12 cellular contexts compared by ENCODE assay signal in genomic region chr12:75954076-75954475, GRCh38.
DNase-seq lines count a peak whose midpoint lies in the region; ATAC-seq lines count a peak whose summit lies in the region.
"Had no signal": no experiment of that assay in that cellular context is flagged by ENCODE, and none has a peak within 500 bp of the region (broad histone marks: within the 10 kb centered on the region; RNA-seq: fewer than 3 reads in every experiment).

No MANE protein-coding gene starts in this region.

- no peaks in the 10 kb centered on the region for H3K4me1 ChIP-seq in NT2/D1 (ENCODE audit: insufficient read depth, insufficient read length)

- CTCF ChIA-PET in activated CD4-positive, alpha-beta memory T cell treated with anti-CD3 and anti-CD28 coated beads, Interleukin-2, amount 10 ng/mL, durations not matched to agents 7 days and 5 days (lab: Charles Lee), result interaction anchor here (0.8 kb wide), 1 partner anchor 8 kb away, joined by 3 read pairs; no protein-coding TSS in a partner anchor

- H3K36me3 ChIP-seq in NT2/D1 (ENCODE audit: insufficient read depth, insufficient read length, low read length), result no peaks in the 10 kb centered on the region
- H3K36me3 ChIP-seq: neutrophil had no signal

- no peaks in the 10 kb centered on the region for H3K9me3 Mint-ChIP-seq in activated CD4-positive, alpha-beta memory T cell treated with anti-CD3 and anti-CD28 coated beads, Interleukin-2, amount 10 ng/mL, durations not matched to agents 7 days and 5 days

- no peaks in the 10 kb centered on the region for H3K9me3 ChIP-seq in NT2/D1 (ENCODE audit: insufficient read depth, low read length)
- H3K9me3 ChIP-seq: neutrophil had no signal

- H3K4me3 Mint-ChIP-seq in activated CD4-positive, alpha-beta memory T cell treated with anti-CD3 and anti-CD28 coated beads, Interleukin-2, amount 10 ng/mL, durations not matched to agents 7 days and 5 days, result no peak overlapping the region

- no peaks in the 10 kb centered on the region for H3K36me3 Mint-ChIP-seq in activated CD4-positive, alpha-beta memory T cell treated with anti-CD3 and anti-CD28 coated beads, Interleukin-2, amount 10 ng/mL, durations not matched to agents 7 days and 5 days (ENCODE audit: low read depth)

- no peak overlapping the region for H3K27ac Mint-ChIP-seq in activated CD4-positive, alpha-beta memory T cell treated with anti-CD3 and anti-CD28 coated beads, Interleukin-2, amount 10 ng/mL, durations not matched to agents 7 days and 5 days

- no peak overlapping the region for H3K9ac ChIP-seq in NT2/D1 (ENCODE audit: insufficient read length, low read depth)

- peak overlapping the region; percentile 96 for H3K27ac ChIP-seq in epithelial cell of prostate
- H3K27ac ChIP-seq: neutrophil had no signal

- DNase-seq in DMS53 (lab: John Stamatoyannopoulos, UW) (peak; percentile 91), NT2/D1 (ENCODE audit: low read depth, low spot score) (peak; percentile 66), epithelial cell of prostate (ENCODE audit: low read depth, low spot score) (peak; percentile 82), non-pigmented ciliary epithelial cell (ENCODE audit: low read depth) (peak; percentile 91), superior temporal gyrus (ENCODE audit: extremely low spot score) (no peak), OCI-M2 (lab: John Stamatoyannopoulos, UW; ENCODE audit: unreplicated experiment) (no peak)
- no peak for DNase-seq in activated CD4-positive, alpha-beta memory T cell treated with anti-CD3 and anti-CD28 coated beads, Interleukin-2, amount 10 ng/mL, durations not matched to agents 7 days and 5 days
- DNase-seq: activated CD4-positive, alpha-beta T cell treated with anti-CD3 and anti-CD28 coated beads for 1 hour; dorsolateral prefrontal cortex; NCI-H2029 treated with DMSO at 0.1 percent for 48 hours had no signal

- H3K4me1 Mint-ChIP-seq in activated CD4-positive, alpha-beta memory T cell treated with anti-CD3 and anti-CD28 coated beads, Interleukin-2, amount 10 ng/mL, durations not matched to agents 7 days and 5 days, result peaks cover 22% of the 10 kb centered on the region

- H3K27me3 Mint-ChIP-seq in activated CD4-positive, alpha-beta memory T cell treated with anti-CD3 and anti-CD28 coated beads, Interleukin-2, amount 10 ng/mL, durations not matched to agents 7 days and 5 days, result no peaks in the 10 kb centered on the region

- no peak overlapping the region for H3K4me3 ChIP-seq in NT2/D1 (ENCODE audit: insufficient read length, low read depth)
- H3K4me3 ChIP-seq: dorsolateral prefrontal cortex had no signal

- no peaks in the 10 kb centered on the region for H3K27me3 ChIP-seq in NT2/D1 (ENCODE audit: insufficient read depth, insufficient read length)
- H3K27me3 ChIP-seq: dorsolateral prefrontal cortex had no signal

- ATAC-seq in HG03571 (IDR thresholded peaks at IDR 0.05; ENCODE audit: unreplicated experiment), result no peak

- POLR2A ChIA-PET in activated CD4-positive, alpha-beta memory T cell treated with anti-CD3 and anti-CD28 coated beads, Interleukin-2, amount 10 ng/mL, durations not matched to agents 7 days and 5 days (lab: Charles Lee), result interaction anchor here (0.9 to 1.6 kb wide), 2 partner anchors 9 to 14 kb away, joined by 3 to 6 read pairs; no protein-coding TSS in a partner anchor

Comparison
In these comparisons a context has a peak if more than half of its experiments do, and no peak if none do; other contexts are left out.
1. DNase-seq: peak in DMS53 (single experiment), NT2/D1 (single experiment), epithelial cell of prostate (single experiment) and non-pigmented ciliary epithelial cell (single experiment); none in superior temporal gyrus (single experiment), OCI-M2 (single experiment) and activated CD4-positive, alpha-beta memory T cell treated with anti-CD3 and anti-CD28 coated beads, Interleukin-2, amount 10 ng/mL, durations not matched to agents 7 days and 5 days (single experiment).